ENCODE assay signal across 8 cellular contexts in genomic region chr16:29675811-29676643, GRCh38. TPM values are rescaled to one million over a fixed set of nuclear protein-coding genes. Genes with fewer than 3 reads are reported as not detected.
DNase-seq lines count a peak whose midpoint lies in the region; ATAC-seq, FAIRE-seq and TF ChIP-seq lines count a peak whose summit lies in the region.

No MANE protein-coding gene starts in this region.

- H3K4me2 ChIP-seq in neural progenitor cell = no peak overlapping the region

- H3K9me3 Mint-ChIP-seq in neural progenitor cell (no peaks in the 10 kb centered on the region), chondrocyte (ENCODE audit: low read depth) (no peaks in the 10 kb centered on the region)

- H3K27me3 Mint-ChIP-seq in neural progenitor cell (ENCODE audit: insufficient read depth, low read depth) (peaks cover 4% of the 10 kb centered on the region), chondrocyte (ENCODE audit: low read depth) (no peaks in the 10 kb centered on the region)

- no peaks in the 10 kb centered on the region for H3K27me3 ChIP-seq in bronchial epithelial cell (ENCODE audit: control insufficient read depth, insufficient read depth, low read length)
- no peaks in the 10 kb centered on the region for H3K27me3 ChIP-seq in neural progenitor cell

- H3K27ac Mint-ChIP-seq in neural progenitor cell = peak overlapping the region; percentile 68
- H3K27ac Mint-ChIP-seq in chondrocyte (ENCODE audit: unreplicated experiment) = no peak overlapping the region

- ATAC-seq in activated CD4-positive, CD25-positive, alpha-beta regulatory T cell treated with anti-CD3 and anti-CD28 coated beads, Interleukin-2, amount 50 U/mL, for 24 hours = peak; percentile 57 to 81
- ATAC-seq in GM18870 (IDR thresholded peaks at IDR 0.05; ENCODE audit: unreplicated experiment) = no peak

- no peak for FAIRE-seq in bronchial epithelial cell (lab: Jason Lieb, UNC)

- peaks cover 26% of the 10 kb centered on the region for H3F3A ChIP-seq in neural progenitor cell (ENCODE audit: low read depth)

- H3K27ac ChIP-seq in neural progenitor cell = no peak overlapping the region

- no peaks in the 10 kb centered on the region for H3K4me1 ChIP-seq in neural progenitor cell

- DNase-seq in activated CD4-positive, CD25-positive, alpha-beta regulatory T cell (lab: John Stamatoyannopoulos, UW) = no peak
- DNase-seq in NCI-H526 (lab: John Stamatoyannopoulos, UW) (peak; percentile 28 to 60), bronchial epithelial cell (ENCODE audit: low read depth) (peak; percentile 12), neural progenitor cell (ENCODE audit: low spot score) (peak; percentile 70), chondrocyte (ENCODE audit: low spot score) (no peak)
- DNase-seq in activated effector memory CD4-positive, alpha-beta T cell treated with anti-CD3 and anti-CD28 coated beads, Interleukin-2, amount 50 U/mL, for 16 hours = no peak

- no peaks in the 10 kb centered on the region for H3K9me3 ChIP-seq in neural progenitor cell (ENCODE audit: low read depth)

- H3K4me3 ChIP-seq in bronchial epithelial cell (ENCODE audit: low read depth, low read length) = no peak overlapping the region
- no peak overlapping the region for H3K4me3 ChIP-seq in neural progenitor cell

- H3K9ac ChIP-seq in neural progenitor cell = no peak overlapping the region

- peaks cover 20% of the 10 kb centered on the region for H3K4me1 Mint-ChIP-seq in neural progenitor cell
- peaks cover 11% of the 10 kb centered on the region for H3K4me1 Mint-ChIP-seq in chondrocyte (ENCODE audit: low read depth)

- H3K36me3 ChIP-seq in bronchial epithelial cell (ENCODE audit: control insufficient read depth, insufficient read depth, low read length) (no peaks in the 10 kb centered on the region), neural progenitor cell (no peaks in the 10 kb centered on the region)

- no peak overlapping the region for H3K4me3 Mint-ChIP-seq in neural progenitor cell
- H3K4me3 Mint-ChIP-seq in chondrocyte (ENCODE audit: unreplicated experiment) = no peak overlapping the region

- peaks cover 21% of the 10 kb centered on the region for H3K79me2 ChIP-seq in neural progenitor cell (ENCODE audit: low read depth)

- TF ChIP-seq CTCF in bronchial epithelial cell (IDR thresholded peaks at IDR 0.05; ENCODE audit: insufficient read depth, low read length, severe bottlenecking) (no peak), neural progenitor cell (IDR thresholded peaks at IDR 0.05) (no peak), chondrocyte (IDR thresholded peaks at IDR 0.05) (no peak)

- H4K20me1 ChIP-seq in neural progenitor cell (ENCODE audit: low read depth) = no peaks in the 10 kb centered on the region

- peak overlapping the region; percentile 41 for H2AFZ ChIP-seq in neural progenitor cell (replicated peaks)

- peaks cover 2% of the 10 kb centered on the region for H3K36me3 Mint-ChIP-seq in neural progenitor cell
- no peaks in the 10 kb centered on the region for H3K36me3 Mint-ChIP-seq in chondrocyte (ENCODE audit: low read depth)

RNA-seq across cellular contexts. Expression of gene QPRT, which starts 3.0 kb away (rescaled TPM):
- total RNA-seq in bronchial epithelial cell = under 0.01 and 0.79 TPM in 2 replicates
- total RNA-seq in neural progenitor cell (ENCODE audit: low replicate concordance) = 49.6 and 112 TPM in 2 replicates
- 19.5 to 21.8 TPM (median 20.7 TPM) in 3 replicates for total RNA-seq in chondrocyte

RNA-seq across cellular contexts. Expression of gene SPN, which starts 13.0 kb away (rescaled TPM):
- not detected in 2 replicates for total RNA-seq in bronchial epithelial cell
- 0.02 and 0.25 TPM in 2 replicates for total RNA-seq in neural progenitor cell (ENCODE audit: low replicate concordance)
- not detected in 3 replicates for total RNA-seq in chondrocyte

Comparison
In these comparisons a context has a peak if more than half of its experiments do, and no peak if none do; other contexts are left out.
1. DNase-seq: peak in NCI-H526 (2 of 2), bronchial epithelial cell (single experiment) and neural progenitor cell (single experiment); none in activated CD4-positive, CD25-positive, alpha-beta regulatory T cell (0 of 4), activated effector memory CD4-positive, alpha-beta T cell treated with anti-CD3 and anti-CD28 coated beads, Interleukin-2, amount 50 U/mL, for 16 hours (single experiment) and chondrocyte (single experiment).
2. RNA of gene QPRT, which starts 3.0 kb away (total RNA-seq): 49.6 to 112 TPM in neural progenitor cell and 19.5 to 21.8 TPM in chondrocyte; under 0.01 to 0.79 TPM in bronchial epithelial cell; every median in the first group is over 10 times any median in the second.